Comparison of ENCODE assay signal across 1 cellular context in the genomic region with DNA sequence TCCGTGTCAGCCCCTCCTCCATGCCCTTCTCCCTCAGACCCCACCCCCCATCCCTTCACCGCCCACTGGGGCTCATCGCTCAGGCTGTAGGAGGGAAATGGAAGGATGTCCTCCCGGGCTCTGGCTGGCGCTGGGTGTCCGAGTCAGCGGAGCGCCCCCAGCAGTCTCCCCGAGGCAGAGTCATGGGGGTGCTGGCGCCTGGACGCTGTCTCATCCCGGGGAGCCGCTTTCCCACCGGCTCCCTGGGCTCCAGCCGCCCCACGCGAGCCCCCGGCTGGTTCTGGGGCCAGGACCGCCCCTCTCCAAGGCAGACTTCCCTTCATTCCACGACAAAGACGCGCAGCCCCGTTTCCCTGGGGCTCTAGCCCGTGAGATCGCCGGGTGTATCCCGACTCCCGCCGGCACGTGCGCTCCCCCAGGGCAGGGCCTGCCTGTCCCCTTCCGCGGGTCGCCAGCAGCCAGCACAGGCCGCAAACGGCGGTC.
TF ChIP-seq lines count a peak whose summit lies in the region.

No MANE protein-coding gene starts in this region.

TF ChIP-seq in A549, 52 proteins besides CTCF, POLR2A, EP300 and RAD21:
- TF ChIP-seq POLR2AphosphoS2 (conservative IDR thresholded peaks at IDR 0.05; ENCODE audit: low read length) (0 out of 2 replicates have a peak, but pooled peaks have one; percentile 50), TFCP2L1 (CRISPR knock-in tag; IDR thresholded peaks at IDR 0.05) (0 out of 2 replicates have a peak, but pooled peaks have one; percentile 44), BHLHE40 (IDR thresholded peaks at IDR 0.05; ENCODE audit: low read depth, low read length) (peak; percentile 66), RNF2 (IDR thresholded peaks at IDR 0.05; ENCODE audit: borderline replicate concordance, low read depth) (peak; percentile 78; the same call in 1 of the 2 replicates), SREBF2 (IDR thresholded peaks at IDR 0.05) (no peak), PHF8 (IDR thresholded peaks at IDR 0.05; ENCODE audit: borderline replicate concordance, low read depth) (0 out of 2 replicates have a peak, but pooled peaks have one; percentile 49), HEYL (CRISPR knock-in tag; IDR thresholded peaks at IDR 0.05) (no peak)
- TF ChIP-seq, protein P1, sequence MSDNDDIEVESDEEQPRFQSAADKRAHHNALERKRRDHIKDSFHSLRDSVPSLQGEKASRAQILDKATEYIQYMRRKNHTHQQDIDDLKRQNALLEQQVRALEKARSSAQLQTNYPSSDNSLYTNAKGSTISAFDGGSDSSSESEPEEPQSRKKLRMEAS (IDR thresholded peaks at IDR 0.05): peak; percentile 73
- TF ChIP-seq, protein P2, sequence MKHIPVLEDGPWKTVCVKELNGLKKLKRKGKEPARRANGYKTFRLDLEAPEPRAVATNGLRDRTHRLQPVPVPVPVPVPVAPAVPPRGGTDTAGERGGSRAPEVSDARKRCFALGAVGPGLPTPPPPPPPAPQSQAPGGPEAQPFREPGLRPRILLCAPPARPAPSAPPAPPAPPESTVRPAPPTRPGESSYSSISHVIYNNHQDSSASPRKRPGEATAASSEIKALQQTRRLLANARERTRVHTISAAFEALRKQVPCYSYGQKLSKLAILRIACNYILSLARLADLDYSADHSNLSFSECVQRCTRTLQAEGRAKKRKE (CRISPR knock-in tag; IDR thresholded peaks at IDR 0.05; ENCODE audit: low read depth): no peak
